In the genomic region with DNA sequence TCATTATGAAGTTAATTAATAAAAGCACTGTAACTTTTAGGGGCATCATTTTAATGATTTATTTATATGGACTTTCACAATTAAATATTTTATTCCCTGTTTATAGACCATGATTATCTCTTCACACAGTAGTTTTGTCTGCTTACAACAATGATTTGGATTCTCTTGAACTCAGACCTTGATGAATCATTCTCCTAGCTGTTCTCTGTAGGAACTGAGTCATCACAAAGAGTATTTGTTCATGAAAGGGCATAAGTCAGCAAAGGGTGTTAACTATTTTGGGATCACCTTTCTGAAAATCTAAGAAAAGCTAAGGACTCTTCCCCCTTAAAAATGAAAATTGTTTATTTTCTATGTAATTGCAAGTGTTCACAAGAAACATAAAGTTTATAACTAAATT, we compare ENCODE assay signal across 17 cellular contexts.
DNase-seq lines count a peak whose midpoint lies in the region; ATAC-seq and TF ChIP-seq lines count a peak whose summit lies in the region.
"Had no signal": no experiment of that assay in that cellular context is flagged by ENCODE, and none has a peak within 500 bp of the region (broad histone marks: within the 10 kb centered on the region; RNA-seq: fewer than 3 reads in every experiment).

No MANE protein-coding gene starts in this region.

- CTCF ChIA-PET in Calu3 (lab: Charles Lee) = interaction anchor here (1.4 to 3.0 kb wide), 3 partner anchors 392 to 539 kb away, joined by 3 to 25 read pairs (median 17); partner anchors contain the start of gene UBE2E3

- H3K27ac Mint-ChIP-seq in Calu3 (ENCODE audit: unreplicated experiment) (peak overlapping the region; percentile 58), T-helper 17 cell (no peak overlapping the region)
- H3K27ac Mint-ChIP-seq: activated naive CD4-positive, alpha-beta T cell treated with anti-CD3 and anti-CD28 coated beads, Interleukin-2, amount 50 U/mL, for 24 hours; GM23338; progenitor cell of endocrine pancreas had no signal

- no peaks in the 10 kb centered on the region for H3K27me3 Mint-ChIP-seq in Calu3 (ENCODE audit: unreplicated experiment)
- H3K27me3 Mint-ChIP-seq in T-helper 17 cell = peaks cover 20% of the 10 kb centered on the region
- H3K27me3 Mint-ChIP-seq: activated naive CD4-positive, alpha-beta T cell treated with anti-CD3 and anti-CD28 coated beads, Interleukin-2, amount 50 U/mL, for 24 hours had no signal

- H3K9me3 Mint-ChIP-seq in Calu3 (ENCODE audit: low read depth, unreplicated experiment) = no peaks in the 10 kb centered on the region
- H3K9me3 Mint-ChIP-seq: activated naive CD4-positive, alpha-beta T cell treated with anti-CD3 and anti-CD28 coated beads, Interleukin-2, amount 50 U/mL, for 24 hours; GM23338 had no signal

- no peaks in the 10 kb centered on the region for H3K9me3 ChIP-seq in T-helper 17 cell (ENCODE audit: control insufficient read depth, low read length, poor library complexity, severe bottlenecking)
- H3K9me3 ChIP-seq: spleen had no signal

- H3K4me3 ChIP-seq in astrocyte of the spinal cord (ENCODE audit: low read depth, low read length) = no peak overlapping the region
- H3K4me3 ChIP-seq: GM23338, hepatocyte, spleen had no signal

- intact Hi-C loops in Calu3 (cut with micrococcal nuclease; ENCODE audit: unreplicated experiment) = loop anchor here (5.0 to 10.0 kb wide), 2 partner anchors 154 to 227 kb away; no protein-coding TSS in a partner anchor

- no peak overlapping the region for H3K4me3 Mint-ChIP-seq in Calu3 (ENCODE audit: low read depth, unreplicated experiment)
- no peak overlapping the region for H3K4me3 Mint-ChIP-seq in T-helper 17 cell
- H3K4me3 Mint-ChIP-seq: activated naive CD4-positive, alpha-beta T cell treated with anti-CD3 and anti-CD28 coated beads, Interleukin-2, amount 50 U/mL, for 24 hours; GM23338 had no signal

- no TSS peak for BruUV-seq in Calu3 (replicated peaks; lab: Mats Ljungman, UMichigan)

- in situ Hi-C loops in astrocyte of the spinal cord (cut with HindIII; ENCODE audit: low sequenced_read_pairs) = no loop called here

- ATAC-seq in T-helper 17 cell = no peak
- ATAC-seq: GM23338; stimulated activated naive CD8-positive, alpha-beta T cell treated with anti-CD3 and anti-CD28 coated beads, Interleukin-15, Interleukin-2, amounts not matched to agents 100 U/mL and 50 U/mL, for 24 hours had no signal

- H3K36me3 Mint-ChIP-seq in Calu3 (ENCODE audit: insufficient read depth, unreplicated experiment) = no peaks in the 10 kb centered on the region
- H3K36me3 Mint-ChIP-seq in T-helper 17 cell (ENCODE audit: low read depth) = no peaks in the 10 kb centered on the region
- H3K36me3 Mint-ChIP-seq: activated naive CD4-positive, alpha-beta T cell treated with anti-CD3 and anti-CD28 coated beads, Interleukin-2, amount 50 U/mL, for 24 hours had no signal

- H3K4me1 Mint-ChIP-seq in Calu3 (ENCODE audit: low read depth, unreplicated experiment) (peaks cover 84% of the 10 kb centered on the region), T-helper 17 cell (peaks cover 4% of the 10 kb centered on the region)
- H3K4me1 Mint-ChIP-seq: activated naive CD4-positive, alpha-beta T cell treated with anti-CD3 and anti-CD28 coated beads, Interleukin-2, amount 50 U/mL, for 24 hours had no signal

- DNase-seq in Calu3 (no peak), LHCN-M2 (ENCODE audit: low read depth) (peak; percentile 70), astrocyte of the spinal cord (ENCODE audit: low read depth, low spot score) (peak; percentile 51), iris pigment epithelial cell (ENCODE audit: low read depth) (peak; percentile 75), NCI-H2081 (lab: John Stamatoyannopoulos, UW) (no peak), T-helper 17 cell (no peak), HUDEP-2 (lab: John Stamatoyannopoulos, UW; ENCODE audit: unreplicated experiment in 76 of 76) (no peak), UCSD-AML1 (lab: John Stamatoyannopoulos, UW; ENCODE audit: unreplicated experiment) (no peak)
- DNase-seq: DMS79 treated with DMSO at 0.1 percent for 48 hours; NCI-H446 treated with DMSO at 0.1 percent for 48 hours; RPMI8226; spleen; stimulated activated naive CD8-positive, alpha-beta T cell treated with anti-CD3 and anti-CD28 coated beads, Interleukin-15, Interleukin-2, amounts not matched to agents 100 U/mL and 50 U/mL, for 24 hours had no signal

- TF ChIP-seq CTCF in Calu3 (IDR thresholded peaks at IDR 0.05; ENCODE audit: unreplicated experiment) = no peak
- TF ChIP-seq CTCF in astrocyte of the spinal cord (IDR thresholded peaks at IDR 0.05; ENCODE audit: low read depth, low read length) = no peak

Comparison
In these comparisons a context has a peak if more than half of its experiments do, and no peak if none do; other contexts are left out.
1. DNase-seq: peak in LHCN-M2 (single experiment), astrocyte of the spinal cord (single experiment) and iris pigment epithelial cell (single experiment); none in Calu3 (single experiment), NCI-H2081 (0 of 2), T-helper 17 cell (0 of 3), HUDEP-2 (0 of 76) and UCSD-AML1 (single experiment).